Comparison of ENCODE assay signal across 11 cellular contexts in genomic region chr1:110671323-110671722, GRCh38. TPM values are rescaled to one million over a fixed set of nuclear protein-coding genes. Genes with fewer than 3 reads are reported as not detected.
A peak's percentile ranks its signal among the peaks of the same experiment; 100 is the strongest.
DNase-seq lines count a peak whose midpoint lies in the region; ATAC-seq, FAIRE-seq and TF ChIP-seq lines count a peak whose summit lies in the region.
"Had no signal": no experiment of that assay in that cellular context is flagged by ENCODE, and none has a peak within 500 bp of the region (broad histone marks: within the 10 kb centered on the region; RNA-seq: fewer than 3 reads in every experiment).

No MANE protein-coding gene starts in this region.

- FAIRE-seq in GM12892 (lab: Jason Lieb, UNC): peak; percentile 83
- FAIRE-seq: endothelial cell of umbilical vein had no signal

- TF ChIP-seq POLR2A in GM12892 (IDR thresholded peaks at IDR 0.05; ENCODE audit: low read depth, low read length): no peak

- POLR2A ChIA-PET in CD8-positive, alpha-beta T cell (lab: Charles Lee): interaction anchor here (1.0 to 3.6 kb wide), 2 partner anchors 34 to 40 kb away, joined by 6 to 50 read pairs; no protein-coding TSS in a partner anchor
- POLR2A ChIA-PET in activated CD8-positive, alpha-beta T cell treated with anti-CD3 and anti-CD28 coated beads for 36 hours (lab: Charles Lee): interaction anchor here (5.0 to 6.2 kb wide), 2 partner anchors 26 to 37 kb away, joined by 42 to 88 read pairs; no protein-coding TSS in a partner anchor
- POLR2A ChIA-PET in MCF 10A (lab: Yijun Ruan, JAX): no interaction called here

- no peaks in the 10 kb centered on the region for H3K27me3 Mint-ChIP-seq in CD8-positive, alpha-beta T cell (ENCODE audit: low read depth)
- no peaks in the 10 kb centered on the region for H3K27me3 Mint-ChIP-seq in activated CD8-positive, alpha-beta T cell treated with anti-CD3 and anti-CD28 coated beads for 36 hours
- H3K27me3 Mint-ChIP-seq in MCF 10A (ENCODE audit: insufficient read depth, unreplicated experiment): peaks cover 13% of the 10 kb centered on the region
- peaks cover 68% of the 10 kb centered on the region for H3K27me3 Mint-ChIP-seq in type B pancreatic cell

- CTCF ChIA-PET in CD8-positive, alpha-beta T cell (lab: Charles Lee): interaction anchor here (1.0 to 7.2 kb wide), 2 partner anchors 40 to 52 kb away, joined by 4 to 58 read pairs; no protein-coding TSS in a partner anchor
- CTCF ChIA-PET in activated CD8-positive, alpha-beta T cell treated with anti-CD3 and anti-CD28 coated beads for 36 hours (lab: Charles Lee): interaction anchor here (2.3 to 4.0 kb wide), 2 partner anchors 23 to 37 kb away, joined by 10 to 19 read pairs; no protein-coding TSS in a partner anchor
- CTCF ChIA-PET in MCF 10A (lab: Yijun Ruan, JAX): no interaction called here

- peaks cover 50% of the 10 kb centered on the region for H3K4me1 ChIP-seq in CD8-positive, alpha-beta T cell (ENCODE audit: insufficient read depth, low read length)
- H3K4me1 ChIP-seq in mononuclear cell (ENCODE audit: insufficient read depth, low read length): peaks cover 48% of the 10 kb centered on the region

- peak overlapping the region; percentile 75 for H3K4me3 ChIP-seq in CD8-positive, alpha-beta T cell (ENCODE audit: low read depth, low read length)
- H3K4me3 ChIP-seq in mononuclear cell (ENCODE audit: low read length): peak overlapping the region; percentile 49

- H3K27ac Mint-ChIP-seq in CD8-positive, alpha-beta T cell: peak overlapping the region; percentile 99
- H3K27ac Mint-ChIP-seq in activated CD8-positive, alpha-beta T cell treated with anti-CD3 and anti-CD28 coated beads for 36 hours: peak overlapping the region; percentile 98
- H3K27ac Mint-ChIP-seq in MCF 10A (ENCODE audit: low read depth, unreplicated experiment): no peak overlapping the region
- H3K27ac Mint-ChIP-seq in type B pancreatic cell: no peak overlapping the region

- DNase-seq in CD8-positive, alpha-beta T cell: no peak
- DNase-seq in GM12892 (ENCODE audit: insufficient read length): no peak
- DNase-seq in activated CD8-positive, alpha-beta T cell treated with anti-CD3 and anti-CD28 coated beads for 36 hours: peak; percentile 16
- no peak for DNase-seq in MCF 10A (ENCODE audit: unreplicated experiment)
- no peak for DNase-seq in type B pancreatic cell (ENCODE audit: extremely low spot score, unreplicated experiment)

- no peaks in the 10 kb centered on the region for H3K36me3 ChIP-seq in CD8-positive, alpha-beta T cell (ENCODE audit: insufficient read depth, low read length)
- H3K36me3 ChIP-seq: heart right ventricle had no signal

- no peaks in the 10 kb centered on the region for H3K9me3 ChIP-seq in CD8-positive, alpha-beta T cell (ENCODE audit: low read length)
- no peaks in the 10 kb centered on the region for H3K9me3 ChIP-seq in mononuclear cell (ENCODE audit: low read depth, low read length)
- H3K9me3 ChIP-seq: heart right ventricle had no signal

- H3K4me1 Mint-ChIP-seq in CD8-positive, alpha-beta T cell (ENCODE audit: low read depth): peaks cover 44% of the 10 kb centered on the region
- peaks cover 46% of the 10 kb centered on the region for H3K4me1 Mint-ChIP-seq in activated CD8-positive, alpha-beta T cell treated with anti-CD3 and anti-CD28 coated beads for 36 hours (ENCODE audit: low read depth)
- no peaks in the 10 kb centered on the region for H3K4me1 Mint-ChIP-seq in MCF 10A (ENCODE audit: insufficient read depth, unreplicated experiment)
- H3K4me1 Mint-ChIP-seq in type B pancreatic cell (ENCODE audit: unreplicated experiment): no peaks in the 10 kb centered on the region

- no TSS peak for BruUV-seq in MCF 10A (replicated peaks; lab: Mats Ljungman, UMichigan)

- peaks cover 46% of the 10 kb centered on the region for H3K36me3 Mint-ChIP-seq in CD8-positive, alpha-beta T cell
- H3K36me3 Mint-ChIP-seq in activated CD8-positive, alpha-beta T cell treated with anti-CD3 and anti-CD28 coated beads for 36 hours (ENCODE audit: low read depth): peaks cover 18% of the 10 kb centered on the region
- no peaks in the 10 kb centered on the region for H3K36me3 Mint-ChIP-seq in MCF 10A (ENCODE audit: insufficient read depth, unreplicated experiment)
- no peaks in the 10 kb centered on the region for H3K36me3 Mint-ChIP-seq in type B pancreatic cell

- no peak for TF ChIP-seq CTCF in CD8-positive, alpha-beta T cell (IDR thresholded peaks at IDR 0.05)
- no peak for TF ChIP-seq CTCF in activated CD8-positive, alpha-beta T cell treated with anti-CD3 and anti-CD28 coated beads for 36 hours (IDR thresholded peaks at IDR 0.05)
- TF ChIP-seq CTCF in MCF 10A (IDR thresholded peaks at IDR 0.05; ENCODE audit: unreplicated experiment) (no peak), type B pancreatic cell (conservative IDR thresholded peaks at IDR 0.05) (no peak)

- intact Hi-C loops in CD8-positive, alpha-beta T cell (cut with DNase I, micrococcal nuclease): loop anchor here (1.0 to 10.0 kb wide), 11 partner anchors 10 to 1927 kb away; partner anchors contain the start of genes DDX20 (in 2 of the 2), LRIF1 (in 2 of the 2), ATP5PB (in 1 of the 2) and DENND2D (in 1 of the 2)
- intact Hi-C loops in activated CD8-positive, alpha-beta T cell treated with anti-CD3 and anti-CD28 coated beads for 36 hours (cut with micrococcal nuclease): loop anchor here (5.0 to 10.0 kb wide), 2 partner anchors 203 to 546 kb away; partner anchors contain the start of gene CD53
- intact Hi-C loops in MCF 10A (cut with micrococcal nuclease): no loop called here

- no peaks in the 10 kb centered on the region for H3K27me3 ChIP-seq in CD8-positive, alpha-beta T cell (ENCODE audit: insufficient read depth, low read length)
- no peaks in the 10 kb centered on the region for H3K27me3 ChIP-seq in mononuclear cell (ENCODE audit: insufficient read depth, low read length)

- peak overlapping the region; percentile 93 for H3K27ac ChIP-seq in CD8-positive, alpha-beta T cell (ENCODE audit: low read depth, low read length)

- H3K4me3 Mint-ChIP-seq in CD8-positive, alpha-beta T cell: peak overlapping the region; percentile 100
- peak overlapping the region; percentile 100 for H3K4me3 Mint-ChIP-seq in activated CD8-positive, alpha-beta T cell treated with anti-CD3 and anti-CD28 coated beads for 36 hours
- H3K4me3 Mint-ChIP-seq in MCF 10A (ENCODE audit: unreplicated experiment): no peak overlapping the region
- no peak overlapping the region for H3K4me3 Mint-ChIP-seq in type B pancreatic cell

- H3K9me3 Mint-ChIP-seq in CD8-positive, alpha-beta T cell: no peaks in the 10 kb centered on the region
- H3K9me3 Mint-ChIP-seq in activated CD8-positive, alpha-beta T cell treated with anti-CD3 and anti-CD28 coated beads for 36 hours: no peaks in the 10 kb centered on the region
- H3K9me3 Mint-ChIP-seq in MCF 10A (ENCODE audit: unreplicated experiment) (peaks cover 7% of the 10 kb centered on the region), type B pancreatic cell (peaks cover 3% of the 10 kb centered on the region)

- no peak for ATAC-seq in CD8-positive, alpha-beta T cell
- ATAC-seq in activated CD8-positive, alpha-beta T cell treated with anti-CD3 and anti-CD28 coated beads for 36 hours: no peak
- ATAC-seq in GM19351 (IDR thresholded peaks at IDR 0.05; ENCODE audit: unreplicated experiment): no peak
- ATAC-seq: heart right ventricle had no signal

RNA-seq across cellular contexts. Expression of gene KCNA3, which starts 3.4 kb away (rescaled TPM):
- 10 to 100 TPM; 83.6 to 85.1 TPM for total RNA-seq in CD8-positive, alpha-beta T cell
- polyA plus RNA-seq in GM12892 (2012; ENCODE audit: missing spikeins): 0.85 TPM
- total RNA-seq in activated CD8-positive, alpha-beta T cell treated with anti-CD3 and anti-CD28 coated beads for 36 hours: 10 to 100 TPM; 15.5 to 16.2 TPM
- total RNA-seq in mononuclear cell (143 TPM), MCF 10A (2022) (not detected in 2 replicates), type B pancreatic cell (ENCODE audit: low replicate concordance) (0.94 and 1.9 TPM in 2 replicates)
- total RNA-seq: endothelial cell of umbilical vein, LHCN-M2, SK-MEL-5 had no signal
- polyA plus RNA-seq: endothelial cell of umbilical vein had no signal

Comparison
In these comparisons a context has a peak if more than half of its experiments do, and no peak if none do; other contexts are left out.
1. H3K27ac Mint-ChIP-seq: peak in CD8-positive, alpha-beta T cell (single experiment) and activated CD8-positive, alpha-beta T cell treated with anti-CD3 and anti-CD28 coated beads for 36 hours (single experiment); none in MCF 10A (single experiment) and type B pancreatic cell (single experiment).
2. H3K4me3 Mint-ChIP-seq: peak in CD8-positive, alpha-beta T cell (single experiment) and activated CD8-positive, alpha-beta T cell treated with anti-CD3 and anti-CD28 coated beads for 36 hours (single experiment); none in MCF 10A (single experiment) and type B pancreatic cell (single experiment).